Comparison of ENCODE assay signal across 28 cellular contexts in the genomic region with DNA sequence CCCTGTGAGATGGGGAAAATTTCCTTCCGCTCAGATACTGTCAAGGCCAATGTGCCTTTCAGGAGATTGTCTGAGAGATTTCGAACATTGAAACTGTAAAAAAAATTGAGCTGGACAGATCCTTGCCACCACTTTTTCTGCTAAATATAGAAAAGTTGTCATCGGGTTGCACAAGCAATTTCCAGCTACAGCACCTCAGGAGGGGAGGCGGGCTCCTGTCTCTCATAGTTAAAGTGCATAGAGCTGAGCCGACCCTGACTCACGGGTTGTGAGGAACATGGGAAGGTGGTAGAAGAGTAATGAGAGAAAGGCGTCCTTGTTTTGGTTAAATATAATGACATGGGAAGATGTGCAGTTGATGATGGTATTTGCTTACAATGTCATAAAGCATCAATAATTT.
"Had no signal": no experiment of that assay in that cellular context is flagged by ENCODE, and none has a peak within 500 bp of the region (broad histone marks: within the 10 kb centered on the region; RNA-seq: fewer than 3 reads in every experiment).

No MANE protein-coding gene starts in this region.

- DNase-seq: naive thymus-derived CD8-positive, alpha-beta T cell; nephron progenitor cell; nucleus accumbens; pancreas; right cardiac atrium; spleen; stimulated activated CD4-positive, alpha-beta T cell treated with anti-CD3 and anti-CD28 coated beads, Interleukin-12 subunit alpha, Interleukin-12 subunit beta, amount 100 ng/mL, for 4 hours; stimulated activated CD4-positive, alpha-beta T cell treated with anti-CD3 and anti-CD28 coated beads, Interleukin-1b, Interleukin-23, amount 100 ng/mL, for 48 hours; stimulated activated CD4-positive, alpha-beta T cell treated with anti-CD3 and anti-CD28 coated beads, Interleukin-4, amount 100 ng/mL, for 1 hour; stimulated activated CD4-positive, alpha-beta T cell treated with anti-CD3 and anti-CD28 coated beads, Interleukin-4, amount 100 ng/mL, for 4 hours; stimulated activated CD8-positive, alpha-beta memory T cell treated with anti-CD3 and anti-CD28 coated beads, Interleukin-4, amount 100 ng/mL, for 48 hours; stimulated activated naive CD4-positive, alpha-beta T cell; stimulated activated naive CD8-positive, alpha-beta T cell treated with anti-CD3 and anti-CD28 coated beads, Interleukin-15, amount 100 ng/mL, for 72 hours; stimulated activated naive CD8-positive, alpha-beta T cell treated with anti-CD3 and anti-CD28 coated beads, Interleukin-15, Interleukin-2, amounts not matched to agents 100 U/mL and 50 U/mL, for 24 hours; substantia nigra; testis; tibial artery; transverse colon; upper lobe of right lung had no signal

- H3K4me1 ChIP-seq: pancreas, prostate gland, tibial artery, transverse colon, vagina had no signal

- ATAC-seq: naive thymus-derived CD8-positive, alpha-beta T cell; natural killer cell treated with Interleukin-12 subunit alpha and Interleukin-12 subunit beta and Interleukin-15 and Interleukin-18, amount 100 ng/mL, for 72 hours; pancreas; right cardiac atrium; sciatic nerve; stimulated activated memory B cell treated with anti-CD40 and anti-IgM and Interleukin-4, amounts not matched to agents 10 μg/mL and 1 μg/mL and 100 μg/mL, for 72 hours; stimulated activated naive CD8-positive, alpha-beta T cell treated with anti-CD3 and anti-CD28 coated beads, Interleukin-15, amount 100 ng/mL, for 72 hours; stimulated activated naive CD8-positive, alpha-beta T cell treated with anti-CD3 and anti-CD28 coated beads, Interleukin-15, Interleukin-2, amounts not matched to agents 100 U/mL and 50 U/mL, for 24 hours; upper lobe of right lung had no signal

- H3K36me3 ChIP-seq: neutrophil, pancreas, prostate gland, spleen, suprapubic skin, tibial artery, transverse colon, upper lobe of right lung, vagina had no signal

- H3K27ac ChIP-seq: neutrophil, pancreas, prostate gland, skin epidermis, spleen, suprapubic skin, testis, tibial artery, transverse colon, upper lobe of right lung, vagina had no signal

- H3K4me2 ChIP-seq: smooth muscle cell had no signal

- H3K4me3 ChIP-seq: pancreas, prostate gland, skin epidermis, smooth muscle cell, spleen, suprapubic skin, testis, tibial artery, transverse colon, upper lobe of right lung, vagina had no signal

- H3K9me3 ChIP-seq: neutrophil, pancreas, prostate gland, spleen, suprapubic skin, testis, tibial artery, transverse colon, upper lobe of right lung, vagina had no signal

- H3K27me3 ChIP-seq: pancreas, spleen, suprapubic skin, testis, tibial artery, transverse colon, upper lobe of right lung, vagina had no signal

- FAIRE-seq: pancreas had no signal
